In genomic region chr17:75412455-75413317, GRCh38 we compare ENCODE assay signal across 1 cellular context.
A peak's percentile ranks its signal among the peaks of the same experiment; 100 is the strongest.
TF ChIP-seq lines count a peak whose summit lies in the region.

No MANE protein-coding gene starts in this region.

TF ChIP-seq in IMR-90, 13 proteins besides CTCF, POLR2A, EP300 and RAD21:
- TF ChIP-seq USF2 (IDR thresholded peaks at IDR 0.05; ENCODE audit: low read depth, low read length) (no peak), MAFK (IDR thresholded peaks at IDR 0.05; ENCODE audit: low read depth, low read length) (no peak), FOS (IDR thresholded peaks at IDR 0.05; ENCODE audit: low read depth, low read length) (no peak), ELK1 (IDR thresholded peaks at IDR 0.05; ENCODE audit: borderline replicate concordance, low read depth, low read length) (no peak), CHD1 (IDR thresholded peaks at IDR 0.05; ENCODE audit: low read depth, low read length) (no peak), SMC3 (IDR thresholded peaks at IDR 0.05; ENCODE audit: low read depth, low read length) (peak; percentile 84)
